ENCODE assay signal across 8 cellular contexts in the genomic region with DNA sequence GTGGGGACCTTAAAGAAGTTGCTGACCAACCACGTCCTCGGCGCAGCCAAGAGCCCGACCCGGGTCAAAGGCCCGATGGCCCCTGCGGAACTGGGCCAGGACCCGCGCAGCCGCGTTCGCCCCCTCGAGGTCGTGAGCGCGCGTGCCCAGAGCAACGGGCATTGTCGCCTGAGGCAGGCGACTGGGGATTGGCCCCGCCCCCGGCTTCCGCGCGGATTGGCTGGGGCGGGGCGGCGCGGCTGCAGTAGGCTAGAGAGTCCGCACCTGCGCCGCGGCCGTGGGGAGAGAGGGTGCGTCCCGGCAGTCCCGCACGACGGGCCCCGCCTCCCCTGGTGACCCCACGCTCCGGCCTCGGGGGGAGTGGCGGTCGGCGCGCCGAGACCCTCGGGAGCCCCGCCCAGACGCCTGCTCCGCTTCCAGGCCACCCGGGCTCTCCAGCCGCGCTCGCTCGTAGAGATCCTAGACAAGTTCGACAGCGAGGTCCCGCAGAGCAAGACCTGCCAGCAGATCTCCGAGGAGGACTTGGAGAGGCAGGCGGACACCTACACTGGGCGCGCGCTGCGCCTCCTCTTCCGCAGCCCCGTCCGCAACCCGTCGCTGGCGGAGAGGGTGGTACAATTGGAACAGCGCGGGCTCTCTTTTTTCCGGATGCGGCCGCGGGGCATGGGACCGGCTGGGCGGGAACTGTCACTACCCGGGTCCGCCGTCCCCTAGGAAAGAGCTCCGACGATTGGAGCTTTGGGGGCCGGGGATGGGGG.
A peak's percentile ranks its signal among the peaks of the same experiment; 100 is the strongest.
DNase-seq lines count a peak whose midpoint lies in the region; ATAC-seq and TF ChIP-seq lines count a peak whose summit lies in the region.

No MANE protein-coding gene starts in this region.

- H3K9me3 ChIP-seq in iPS-20b (ENCODE audit: insufficient read depth, low read depth, low read length) = no peaks in the 10 kb centered on the region

- peak; percentile 41 for TF ChIP-seq POLR2A in GM10847 (IDR thresholded peaks at IDR 0.05; ENCODE audit: extremely low read depth, insufficient read length)

- peak overlapping the region; percentile 79 for H3K27ac Mint-ChIP-seq in T-helper 1 cell treated with Interleukin-12 subunit alpha and Interleukin-12 subunit beta and Interleukin-4 antibody, amounts not matched to agents 30 μg/mL and 1 μg/mL, for 36 hours

- peak overlapping the region; percentile 85 for H3K4me3 Mint-ChIP-seq in T-helper 1 cell treated with Interleukin-12 subunit alpha and Interleukin-12 subunit beta and Interleukin-4 antibody, amounts not matched to agents 30 μg/mL and 1 μg/mL, for 36 hours

- no peak overlapping the region for H3K27ac ChIP-seq in iPS-20b (ENCODE audit: low read length)

- peaks cover 16% of the 10 kb centered on the region; the same call in 1 of the 2 replicates for H3K27me3 ChIP-seq in iPS-20b (ENCODE audit: insufficient read depth, low read length)

- H3K9ac ChIP-seq in iPS-20b (ENCODE audit: low read depth, low read length) = peak overlapping the region; percentile 68

- ATAC-seq in HG02588 (IDR thresholded peaks at IDR 0.05; ENCODE audit: unreplicated experiment) = peak; percentile 70

- peak overlapping the region; percentile 49 for H3K4me3 ChIP-seq in astrocyte of the cerebellum (ENCODE audit: low read depth, low read length)
- H3K4me3 ChIP-seq in iPS-20b (ENCODE audit: low read length) = peak overlapping the region; percentile 52; the same call in 1 of the 2 replicates

- no peaks in the 10 kb centered on the region for H3K27me3 Mint-ChIP-seq in T-helper 1 cell treated with Interleukin-12 subunit alpha and Interleukin-12 subunit beta and Interleukin-4 antibody, amounts not matched to agents 30 μg/mL and 1 μg/mL, for 36 hours (ENCODE audit: low read depth)

- H3K36me3 ChIP-seq in iPS-20b (ENCODE audit: insufficient read depth, low read depth, low read length) = peaks cover 19% of the 10 kb centered on the region

- DNase-seq in NCI-H1436 (lab: John Stamatoyannopoulos, UW) (peak; percentile 85), astrocyte of the cerebellum (ENCODE audit: low read depth) (no peak), middle frontal gyrus (ENCODE audit: extremely low spot score, low spot score) (no peak)
- peak; percentile 51 to 67 for DNase-seq in stimulated activated CD4-positive, alpha-beta T cell treated with anti-CD3 and anti-CD28 coated beads, Interleukin-15, amount 100 ng/mL, for 48 hours (ENCODE audit: low read depth in 2 of 2)

- H3K4me1 Mint-ChIP-seq in T-helper 1 cell treated with Interleukin-12 subunit alpha and Interleukin-12 subunit beta and Interleukin-4 antibody, amounts not matched to agents 30 μg/mL and 1 μg/mL, for 36 hours (ENCODE audit: low read depth) = peaks cover 15% of the 10 kb centered on the region

- no peaks in the 10 kb centered on the region for H3K9me3 Mint-ChIP-seq in T-helper 1 cell treated with Interleukin-12 subunit alpha and Interleukin-12 subunit beta and Interleukin-4 antibody, amounts not matched to agents 30 μg/mL and 1 μg/mL, for 36 hours

- H3K4me1 ChIP-seq in iPS-20b (ENCODE audit: insufficient read depth, low read length) = peaks cover 8% of the 10 kb centered on the region; the same call in 1 of the 2 replicates

- in situ Hi-C loops in astrocyte of the cerebellum (cut with HindIII; ENCODE audit: low sequenced_read_pairs) = no loop called here

- TF ChIP-seq CTCF in astrocyte of the cerebellum (IDR thresholded peaks at IDR 0.05; ENCODE audit: low read depth, low read length, missing control alignments) = no peak

- H3K36me3 Mint-ChIP-seq in T-helper 1 cell treated with Interleukin-12 subunit alpha and Interleukin-12 subunit beta and Interleukin-4 antibody, amounts not matched to agents 30 μg/mL and 1 μg/mL, for 36 hours (ENCODE audit: low read depth) = peaks cover 4% of the 10 kb centered on the region

Comparison
In these comparisons a context has a peak if more than half of its experiments do, and no peak if none do; other contexts are left out.
1. DNase-seq: peak in NCI-H1436 (single experiment) and stimulated activated CD4-positive, alpha-beta T cell treated with anti-CD3 and anti-CD28 coated beads, Interleukin-15, amount 100 ng/mL, for 48 hours (2 of 2); none in astrocyte of the cerebellum (single experiment) and middle frontal gyrus (single experiment).